Comparison of ENCODE assay signal across 27 cellular contexts in genomic region chr16:85867189-85867588, GRCh38. TPM values are rescaled to one million over a fixed set of nuclear protein-coding genes. Genes with fewer than 3 reads are reported as not detected.
"Had no signal": no experiment of that assay in that cellular context is flagged by ENCODE, and none has a peak within 500 bp of the region (broad histone marks: within the 10 kb centered on the region; RNA-seq: fewer than 3 reads in every experiment).

No MANE protein-coding gene starts in this region.

- H3K4me1 ChIP-seq: SJCRH30 had no signal

- ATAC-seq: activated CD4-positive, alpha-beta T cell treated with anti-CD3 and anti-CD28 coated beads for 36 hours; activated T-cell treated with anti-CD3 and anti-CD28 coated beads, Interleukin-2, amount 50 U/mL, for 72 hours had no signal

- H3K27ac Mint-ChIP-seq: activated CD4-positive, alpha-beta memory T cell treated with anti-CD3 and anti-CD28 coated beads, Interleukin-2, amount 10 ng/mL, durations not matched to agents 7 days and 5 days; activated CD4-positive, alpha-beta T cell treated with anti-CD3 and anti-CD28 coated beads for 36 hours; activated naive CD4-positive, alpha-beta T cell treated with anti-CD3 and anti-CD28 coated beads, Interleukin-2, amount 10 ng/mL, durations not matched to agents 7 days and 5 days; activated naive CD8-positive, alpha-beta T cell treated with anti-CD3 and anti-CD28 coated beads for 36 hours; activated T-cell treated with anti-CD3 and anti-CD28 coated beads, Interleukin-2, amount 50 U/mL, for 72 hours; activated T-helper 2 cell treated with anti-CD3 and anti-CD28 coated beads, Interferon-gamma antibody, Interleukin-2, Interleukin-4, amounts not matched to agents 10 μg/mL and 5 μg/mL and 100 μg/mL, durations not matched to agents 14 hours and 24 hours and 36 hours had no signal

- DNase-seq: activated CD4-positive, alpha-beta memory T cell treated with anti-CD3 and anti-CD28 coated beads, Interleukin-2, amount 10 ng/mL, durations not matched to agents 7 days and 5 days; activated CD4-positive, alpha-beta T cell treated with anti-CD3 and anti-CD28 coated beads for 36 hours; activated CD4-positive, alpha-beta T cell treated with anti-CD3 and anti-CD28 coated beads, Interleukin-2, amount 50 U/mL, for 1 hour; activated gamma-delta T cell treated with Interleukin-2 at 50 U/mL for 16 hours; activated naive CD4-positive, alpha-beta T cell treated with anti-CD3 and anti-CD28 coated beads, Interleukin-2, amount 10 ng/mL, durations not matched to agents 7 days and 5 days; activated naive CD8-positive, alpha-beta T cell treated with anti-CD3 and anti-CD28 coated beads for 36 hours; activated T-cell treated with anti-CD3 and anti-CD28 coated beads, Interleukin-2, amount 50 U/mL, for 72 hours; brain microvascular endothelial cell; NCI-H1092 treated with DMSO at 0.1 percent for 48 hours; NCI-H1417 treated with DMSO at 0.1 percent for 48 hours; NCI-H1694; NCI-H2029; NCI-H2107; NCI-H345; NCI-H510A; NCI-H526 treated with DMSO at 0.1 percent for 48 hours; NCI-H82; Peyer's patch; Right ventricle myocardium superior; SJCRH30; SK-N-SH; T-helper 1 cell had no signal

- H3K27ac ChIP-seq: brain microvascular endothelial cell, cardiac muscle cell, Peyer's patch, RWPE1, SJCRH30, VCaP had no signal

- H3K36me3 ChIP-seq: brain microvascular endothelial cell, cardiac muscle cell, Peyer's patch, SJCRH30 had no signal

- H3K9me3 Mint-ChIP-seq: activated CD4-positive, alpha-beta memory T cell treated with anti-CD3 and anti-CD28 coated beads, Interleukin-2, amount 10 ng/mL, durations not matched to agents 7 days and 5 days; activated naive CD4-positive, alpha-beta T cell treated with anti-CD3 and anti-CD28 coated beads, Interleukin-2, amount 10 ng/mL, durations not matched to agents 7 days and 5 days; activated T-helper 2 cell treated with anti-CD3 and anti-CD28 coated beads, Interferon-gamma antibody, Interleukin-2, Interleukin-4, amounts not matched to agents 10 μg/mL and 5 μg/mL and 100 μg/mL, durations not matched to agents 14 hours and 24 hours and 36 hours had no signal

- H3K27me3 ChIP-seq: cardiac muscle cell, Peyer's patch, SJCRH30 had no signal

- H3K36me3 Mint-ChIP-seq: activated naive CD4-positive, alpha-beta T cell treated with anti-CD3 and anti-CD28 coated beads, Interleukin-2, amount 10 ng/mL, durations not matched to agents 7 days and 5 days; activated naive CD8-positive, alpha-beta T cell treated with anti-CD3 and anti-CD28 coated beads for 36 hours had no signal

- H3K4me3 Mint-ChIP-seq: activated CD4-positive, alpha-beta memory T cell treated with anti-CD3 and anti-CD28 coated beads, Interleukin-2, amount 10 ng/mL, durations not matched to agents 7 days and 5 days; activated CD4-positive, alpha-beta T cell treated with anti-CD3 and anti-CD28 coated beads for 36 hours; activated naive CD4-positive, alpha-beta T cell treated with anti-CD3 and anti-CD28 coated beads, Interleukin-2, amount 10 ng/mL, durations not matched to agents 7 days and 5 days; activated naive CD8-positive, alpha-beta T cell treated with anti-CD3 and anti-CD28 coated beads for 36 hours; activated T-cell treated with anti-CD3 and anti-CD28 coated beads, Interleukin-2, amount 50 U/mL, for 72 hours had no signal

- H3K9me3 ChIP-seq: Peyer's patch, SJCRH30, SK-N-SH had no signal

- H3K27me3 Mint-ChIP-seq: activated CD4-positive, alpha-beta T cell treated with anti-CD3 and anti-CD28 coated beads for 36 hours had no signal

- H3K4me3 ChIP-seq: cardiac muscle cell, Peyer's patch, SJCRH30 had no signal

RNA-seq across cellular contexts. Expression of gene IRF8, which starts 31.8 kb away (rescaled TPM):
- total RNA-seq: MCF 10A, SJCRH30 had no signal
- polyA plus RNA-seq: SK-N-SH had no signal
